In genomic region chr6:14095444-14095843, GRCh38 we compare ENCODE assay signal across 13 cellular contexts. TPM values are rescaled to one million over a fixed set of nuclear protein-coding genes. Genes with fewer than 3 reads are reported as not detected.
DNase-seq lines count a peak whose midpoint lies in the region; ATAC-seq and TF ChIP-seq lines count a peak whose summit lies in the region.
"Had no signal": no experiment of that assay in that cellular context is flagged by ENCODE, and none has a peak within 500 bp of the region (broad histone marks: within the 10 kb centered on the region; RNA-seq: fewer than 3 reads in every experiment).

No MANE protein-coding gene starts in this region.

- H3K4me1 ChIP-seq in thymus (ENCODE audit: control insufficient read depth, insufficient read depth, low read length): no peaks in the 10 kb centered on the region

- no peaks in the 10 kb centered on the region for H3K9me3 ChIP-seq in thymus (ENCODE audit: control insufficient read depth)

- H3K4me1 Mint-ChIP-seq in activated T-cell treated with anti-CD3 and anti-CD28 coated beads, Interleukin-2, amount 50 U/mL, for 4 hours (ENCODE audit: low read depth): peaks cover 16% of the 10 kb centered on the region
- H3K4me1 Mint-ChIP-seq in activated naive CD4-positive, alpha-beta T cell treated with anti-CD3 and anti-CD28 coated beads for 36 hours (ENCODE audit: low read depth): peaks cover 17% of the 10 kb centered on the region

- H3K27me3 Mint-ChIP-seq in activated T-cell treated with anti-CD3 and anti-CD28 coated beads, Interleukin-2, amount 50 U/mL, for 4 hours (ENCODE audit: low read depth): no peaks in the 10 kb centered on the region
- no peaks in the 10 kb centered on the region for H3K27me3 Mint-ChIP-seq in activated naive CD4-positive, alpha-beta T cell treated with anti-CD3 and anti-CD28 coated beads for 36 hours (ENCODE audit: low read depth)

- CTCF ChIA-PET in activated naive CD4-positive, alpha-beta T cell treated with anti-CD3 and anti-CD28 coated beads for 36 hours (lab: Charles Lee): no interaction called here

- peak overlapping the region; percentile 42 for H3K27ac ChIP-seq in thymus (ENCODE audit: low read depth)

- no peak overlapping the region for H3K4me3 ChIP-seq in thymus (ENCODE audit: low read length)

- peaks cover 4% of the 10 kb centered on the region for H3K9me3 Mint-ChIP-seq in activated T-cell treated with anti-CD3 and anti-CD28 coated beads, Interleukin-2, amount 50 U/mL, for 4 hours
- H3K9me3 Mint-ChIP-seq in activated naive CD4-positive, alpha-beta T cell treated with anti-CD3 and anti-CD28 coated beads for 36 hours: peaks cover 2% of the 10 kb centered on the region
- H3K9me3 Mint-ChIP-seq: HFFc6 had no signal

- TF ChIP-seq POLR2A in Raji (IDR thresholded peaks at IDR 0.05; ENCODE audit: insufficient read depth, low read depth, low read length): 0 out of 2 replicates have a peak, but pooled peaks have one; percentile 21

- intact Hi-C loops in activated naive CD4-positive, alpha-beta T cell treated with anti-CD3 and anti-CD28 coated beads for 36 hours (cut with micrococcal nuclease): no loop called here

- peak; percentile 43 to 53 for ATAC-seq in activated T-cell treated with anti-CD3 and anti-CD28 coated beads, Interleukin-2, amount 50 U/mL, for 4 hours
- ATAC-seq in HG02763 (IDR thresholded peaks at IDR 0.05; ENCODE audit: unreplicated experiment): peak; percentile 45

- no peak overlapping the region for H3K27ac Mint-ChIP-seq in activated naive CD4-positive, alpha-beta T cell treated with anti-CD3 and anti-CD28 coated beads for 36 hours
- H3K27ac Mint-ChIP-seq: HFFc6 had no signal

- no peak overlapping the region for H3K4me3 Mint-ChIP-seq in activated T-cell treated with anti-CD3 and anti-CD28 coated beads, Interleukin-2, amount 50 U/mL, for 4 hours
- H3K4me3 Mint-ChIP-seq in activated naive CD4-positive, alpha-beta T cell treated with anti-CD3 and anti-CD28 coated beads for 36 hours: no peak overlapping the region
- H3K4me3 Mint-ChIP-seq: HFFc6 had no signal

- H3K36me3 ChIP-seq in thymus (ENCODE audit: control insufficient read depth, insufficient read depth): no peaks in the 10 kb centered on the region

- DNase-seq in activated T-cell treated with anti-CD3 and anti-CD28 coated beads, Interleukin-2, amount 50 U/mL, for 4 hours: no peak
- DNase-seq in activated T-cell treated with anti-CD3 and anti-CD28 coated beads, Interleukin-2, amount 50 U/mL, for 48 hours: no peak
- DNase-seq in LoVo (ENCODE audit: low spot score) (no peak), NCI-H187 treated with DMSO at 0.1 percent for 48 hours (lab: John Stamatoyannopoulos, UW) (no peak)
- no peak for DNase-seq in activated naive CD4-positive, alpha-beta T cell treated with anti-CD3 and anti-CD28 coated beads for 36 hours
- DNase-seq: activated CD4-positive, alpha-beta T cell treated with anti-CD3 and anti-CD28 coated beads for 4 hours; amniotic stem cell; MM.1S; nucleus accumbens had no signal

- H3K27me3 ChIP-seq in thymus (ENCODE audit: control insufficient read depth, insufficient read depth): no peaks in the 10 kb centered on the region

- WGBS in thymus: 91% methylated on average over 6 of the region's 6 CpGs

- H3K36me3 Mint-ChIP-seq in activated T-cell treated with anti-CD3 and anti-CD28 coated beads, Interleukin-2, amount 50 U/mL, for 4 hours (ENCODE audit: insufficient read depth): no peaks in the 10 kb centered on the region
- no peaks in the 10 kb centered on the region for H3K36me3 Mint-ChIP-seq in activated naive CD4-positive, alpha-beta T cell treated with anti-CD3 and anti-CD28 coated beads for 36 hours (ENCODE audit: low read depth)

RNA-seq across cellular contexts. Expression of gene CD83, which starts 22.1 kb away (rescaled TPM):
- 10 to 100 TPM; 27.4 to 49.8 (median 27.5) TPM for total RNA-seq in activated T-cell treated with anti-CD3 and anti-CD28 coated beads, Interleukin-2, amount 50 U/mL, for 4 hours
- 21.6 TPM for polyA plus RNA-seq in thymus
- total RNA-seq in activated naive CD4-positive, alpha-beta T cell treated with anti-CD3 and anti-CD28 coated beads for 36 hours: 10 to 100 TPM; 11.9 to 13.8 TPM
